In genomic region chr21:25343774-25344545, GRCh38 we compare ENCODE assay signal across 24 cellular contexts.
"Had no signal": no experiment of that assay in that cellular context is flagged by ENCODE, and none has a peak within 500 bp of the region (broad histone marks: within the 10 kb centered on the region; RNA-seq: fewer than 3 reads in every experiment).

No MANE protein-coding gene starts in this region.

- H3K27me3 ChIP-seq: gastrocnemius medialis, right lobe of liver, spleen, tibial artery, upper lobe of left lung, uterus had no signal

- DNase-seq: effector CD4-positive, alpha-beta T cell; endodermal cell; erythroblast; gastrocnemius medialis; heart right ventricle; immature natural killer cell; kidney; left cardiac atrium; left ventricle myocardium inferior; lower lobe of right lung; midbrain; psoas muscle; retina; right lobe of liver; spleen; stimulated activated CD4-positive, alpha-beta T cell treated with anti-CD3 and anti-CD28 coated beads, Interleukin-15, amount 100 ng/mL, for 24 hours; stimulated activated CD4-positive, alpha-beta T cell treated with anti-CD3 and anti-CD28 coated beads, Interleukin-1b, Interleukin-23, amount 100 ng/mL, for 48 hours; stimulated activated CD4-positive, alpha-beta T cell treated with anti-CD3 and anti-CD28 coated beads, Interleukin-4, amount 100 ng/mL, for 24 hours; tibial artery; upper lobe of left lung; uterus had no signal

- ATAC-seq: gastrocnemius medialis; heart right ventricle; left cardiac atrium; lower lobe of right lung; natural killer cell treated with Interleukin-12 subunit alpha and Interleukin-12 subunit beta and Interleukin-15 and Interleukin-18, amount 100 ng/mL, for 72 hours; psoas muscle; right lobe of liver; stimulated activated memory B cell treated with anti-CD40 and anti-IgM and Interleukin-4, amounts not matched to agents 10 μg/mL and 1 μg/mL and 100 μg/mL, for 72 hours had no signal

- H3K27ac ChIP-seq: coronary artery, gastrocnemius medialis, heart right ventricle, left ventricle myocardium inferior, lower lobe of right lung, psoas muscle, right lobe of liver, spleen, tibial artery, upper lobe of left lung, uterus had no signal

- H3K36me3 ChIP-seq: gastrocnemius medialis, heart right ventricle, left ventricle myocardium inferior, lower lobe of right lung, right lobe of liver, spleen, tibial artery, upper lobe of left lung, uterus had no signal

- H3K4me3 ChIP-seq: coronary artery, gastrocnemius medialis, heart right ventricle, left ventricle myocardium inferior, lower lobe of right lung, psoas muscle, right lobe of liver, spleen, tibial artery, upper lobe of left lung, uterus had no signal

- H3K9me3 ChIP-seq: gastrocnemius medialis, lower lobe of right lung, psoas muscle, right lobe of liver, upper lobe of left lung, uterus had no signal

- H3K4me1 ChIP-seq: gastrocnemius medialis, heart right ventricle, left ventricle myocardium inferior, lower lobe of right lung, psoas muscle, right lobe of liver, spleen, tibial artery, upper lobe of left lung, uterus had no signal
